7 cellular contexts compared by ENCODE assay signal in the genomic region with DNA sequence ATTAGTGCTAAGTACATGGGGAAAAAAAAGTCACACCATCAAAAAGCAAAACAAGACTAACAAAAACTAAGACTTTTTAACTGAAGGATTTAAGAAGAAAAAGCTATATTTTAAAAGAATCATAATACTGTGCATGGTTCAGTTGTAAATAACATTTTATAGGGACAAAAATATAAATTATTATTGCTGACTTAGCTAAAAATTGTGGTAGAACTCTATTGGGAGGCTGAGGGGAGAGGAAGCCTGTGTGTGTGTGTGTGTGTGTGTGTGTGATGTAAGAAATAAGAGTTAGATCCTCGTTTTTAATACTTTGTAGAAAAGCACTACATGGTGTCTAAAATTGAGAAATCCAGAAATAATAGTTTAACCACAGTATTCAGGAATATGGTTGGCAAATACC.
"Had no signal": no experiment of that assay in that cellular context is flagged by ENCODE, and none has a peak within 500 bp of the region (broad histone marks: within the 10 kb centered on the region; RNA-seq: fewer than 3 reads in every experiment).

No MANE protein-coding gene starts in this region.

- H3K4me2 ChIP-seq: GM23338 had no signal

- H2AFZ ChIP-seq: GM23338 had no signal

- H3K27ac ChIP-seq: HL-60 had no signal

- H3K36me3 ChIP-seq: HAP-1 had no signal

- H3K9me3 ChIP-seq: HAP-1 had no signal

- H3K4me3 ChIP-seq: GM23338, HAP-1 had no signal

- H3K4me1 ChIP-seq: HAP-1 had no signal

- ATAC-seq: GM23338, HCT116 had no signal

- DNase-seq: H7, HFFc6, KG1 had no signal
